In genomic region chr1:32611859-32612188, GRCh38 we compare ENCODE assay signal across 8 cellular contexts. TPM values are rescaled to one million over a fixed set of nuclear protein-coding genes. Genes with fewer than 3 reads are reported as not detected.
DNase-seq lines count a peak whose midpoint lies in the region; ATAC-seq and TF ChIP-seq lines count a peak whose summit lies in the region.

No MANE protein-coding gene starts in this region.

- DNase-seq in activated naive CD4-positive, alpha-beta T cell treated with anti-CD3 and anti-CD28 coated beads for 36 hours: no peak
- no peak for DNase-seq in activated naive CD4-positive, alpha-beta T cell treated with anti-CD3 and anti-CD28 coated beads, Interleukin-2, amount 50 U/mL, for 72 hours (ENCODE audit: low spot score in 2 of 2)
- DNase-seq in astrocyte of the cerebellum (ENCODE audit: low read depth): no peak
- no peak for DNase-seq in lower lobe of right lung
- no peak for DNase-seq in transverse colon
- no peak for DNase-seq in NCI-H1436 (lab: John Stamatoyannopoulos, UW)
- DNase-seq in dedifferentiated amniotic fluid mesenchymal stem cell (ENCODE audit: extremely low spot score): no peak
- no peak for DNase-seq in NCI-H1105 treated with DMSO at 0.1 percent for 48 hours (lab: John Stamatoyannopoulos, UW)

- TF ChIP-seq CTCF in astrocyte of the cerebellum (IDR thresholded peaks at IDR 0.05; ENCODE audit: low read depth, low read length, missing control alignments): no peak
- no peak for TF ChIP-seq CTCF in lower lobe of right lung (IDR thresholded peaks at IDR 0.05)
- TF ChIP-seq CTCF in transverse colon (IDR thresholded peaks at IDR 0.05): no peak

- CTCF ChIA-PET in activated naive CD4-positive, alpha-beta T cell treated with anti-CD3 and anti-CD28 coated beads for 36 hours (lab: Charles Lee): interaction anchor here (0.9 to 1.4 kb wide), 3 partner anchors 8 to 185 kb away, joined by 3 to 7 read pairs (median 4); no protein-coding TSS in a partner anchor

- H3K4me1 Mint-ChIP-seq in activated naive CD4-positive, alpha-beta T cell treated with anti-CD3 and anti-CD28 coated beads for 36 hours (ENCODE audit: low read depth): peaks cover 5% of the 10 kb centered on the region

- H3K4me3 Mint-ChIP-seq in activated naive CD4-positive, alpha-beta T cell treated with anti-CD3 and anti-CD28 coated beads for 36 hours: peak overlapping the region; percentile 70

- ATAC-seq in activated naive CD4-positive, alpha-beta T cell treated with anti-CD3 and anti-CD28 coated beads, Interleukin-2, amount 50 U/mL, for 72 hours: no peak
- no peak for ATAC-seq in lower lobe of right lung

- no peaks in the 10 kb centered on the region for H3K36me3 ChIP-seq in lower lobe of right lung
- H3K36me3 ChIP-seq in transverse colon: no peaks in the 10 kb centered on the region

- no peak for TF ChIP-seq POLR2A in transverse colon (IDR thresholded peaks at IDR 0.05)

- H3K4me1 ChIP-seq in lower lobe of right lung (peaks cover 14% of the 10 kb centered on the region), transverse colon (peaks cover 0 to 13% (median 5%) of the 10 kb centered on the region in 4 donors)

- H3K27me3 ChIP-seq in lower lobe of right lung (ENCODE audit: low read depth) (no peaks in the 10 kb centered on the region), transverse colon (no peaks in the 10 kb centered on the region)

- H3K27ac ChIP-seq in lower lobe of right lung (peak overlapping the region; percentile 49), transverse colon (peak overlapping the region in 3 of 4 donors; percentile 38 to 60 (median 46))

- in situ Hi-C loops in astrocyte of the cerebellum (cut with HindIII; ENCODE audit: low sequenced_read_pairs) (no loop called here), transverse colon (cut with MboI; ENCODE audit: low pct_ligation_motif_present in 1 of 4, low pct_unique_long_range_greater_than_20kb in 1 of 4, low sequenced_read_pairs in 3 of 4) (no loop called here)

- H3K27me3 Mint-ChIP-seq in activated naive CD4-positive, alpha-beta T cell treated with anti-CD3 and anti-CD28 coated beads for 36 hours (ENCODE audit: low read depth): no peaks in the 10 kb centered on the region

- no peaks in the 10 kb centered on the region for H3K9me3 ChIP-seq in lower lobe of right lung
- H3K9me3 ChIP-seq in transverse colon: no peaks in the 10 kb centered on the region

- TF ChIP-seq EP300 in transverse colon (IDR thresholded peaks at IDR 0.05; ENCODE audit: low read depth): no peak

- H3K27ac Mint-ChIP-seq in activated naive CD4-positive, alpha-beta T cell treated with anti-CD3 and anti-CD28 coated beads for 36 hours: no peak overlapping the region
- no peak overlapping the region for H3K27ac Mint-ChIP-seq in activated naive CD4-positive, alpha-beta T cell treated with anti-CD3 and anti-CD28 coated beads, Interleukin-2, amount 50 U/mL, for 72 hours

- H3K36me3 Mint-ChIP-seq in activated naive CD4-positive, alpha-beta T cell treated with anti-CD3 and anti-CD28 coated beads for 36 hours (ENCODE audit: low read depth): no peaks in the 10 kb centered on the region
- H3K36me3 Mint-ChIP-seq in activated naive CD4-positive, alpha-beta T cell treated with anti-CD3 and anti-CD28 coated beads, Interleukin-2, amount 50 U/mL, for 72 hours: no peaks in the 10 kb centered on the region

- 13 to 15% methylated on average over 5 to 12 of the region's 12 CpGs for WGBS in transverse colon (ENCODE audit: low coverage in 1 of 2), 2 donors

- H3K9me3 Mint-ChIP-seq in activated naive CD4-positive, alpha-beta T cell treated with anti-CD3 and anti-CD28 coated beads for 36 hours: no peaks in the 10 kb centered on the region
- H3K9me3 Mint-ChIP-seq in activated naive CD4-positive, alpha-beta T cell treated with anti-CD3 and anti-CD28 coated beads, Interleukin-2, amount 50 U/mL, for 72 hours: no peaks in the 10 kb centered on the region

- peak overlapping the region; percentile 55 for H3K4me3 ChIP-seq in astrocyte of the cerebellum (ENCODE audit: low read depth, low read length)
- peak overlapping the region; percentile 62 for H3K4me3 ChIP-seq in lower lobe of right lung
- H3K4me3 ChIP-seq in transverse colon: peak overlapping the region; percentile 35 to 60 (median 44)

- intact Hi-C loops in activated naive CD4-positive, alpha-beta T cell treated with anti-CD3 and anti-CD28 coated beads for 36 hours (cut with micrococcal nuclease): loop anchor here (2.0 kb wide), 1 partner anchor 39 kb away; the partner anchor contains the start of genes RBBP4 and ZBTB8OS
- intact Hi-C loops in lower lobe of right lung (cut with DNase I): no loop called here
- intact Hi-C loops in transverse colon (cut with DNase I; ENCODE audit: low total_unique reads): no loop called here

RNA-seq across cellular contexts. Expression of gene ZBTB8OS, which starts 38.5 kb away (rescaled TPM):
- total RNA-seq in activated naive CD4-positive, alpha-beta T cell treated with anti-CD3 and anti-CD28 coated beads for 36 hours: 10 to 100 TPM; 53.7 to 56.7 TPM
- 10 to 100 TPM; 53.2 to 58.5 TPM for total RNA-seq in activated naive CD4-positive, alpha-beta T cell treated with anti-CD3 and anti-CD28 coated beads, Interleukin-2, amount 50 U/mL, for 72 hours
- total RNA-seq in lower lobe of right lung: 55.9 TPM
- 10 to 100 TPM in 3 of 4 donors, 1 to 10 TPM in 1; 3.4 to 72.9 (median 34.5) TPM for total RNA-seq in transverse colon

RNA-seq across cellular contexts. Expression of gene RBBP4, which starts 39.2 kb away (rescaled TPM):
- total RNA-seq in activated naive CD4-positive, alpha-beta T cell treated with anti-CD3 and anti-CD28 coated beads for 36 hours: 100 to 1,000 TPM; 381 to 409 TPM
- 100 to 1,000 TPM; 346 to 359 TPM for total RNA-seq in activated naive CD4-positive, alpha-beta T cell treated with anti-CD3 and anti-CD28 coated beads, Interleukin-2, amount 50 U/mL, for 72 hours
- 155 TPM for total RNA-seq in lower lobe of right lung
- total RNA-seq in transverse colon: 100 to 1,000 TPM in 1 of 4 donors, 10 to 100 TPM in 3; 40.4 to 117 (median 67.7) TPM
